ENCODE assay signal across 12 cellular contexts in the genomic region with DNA sequence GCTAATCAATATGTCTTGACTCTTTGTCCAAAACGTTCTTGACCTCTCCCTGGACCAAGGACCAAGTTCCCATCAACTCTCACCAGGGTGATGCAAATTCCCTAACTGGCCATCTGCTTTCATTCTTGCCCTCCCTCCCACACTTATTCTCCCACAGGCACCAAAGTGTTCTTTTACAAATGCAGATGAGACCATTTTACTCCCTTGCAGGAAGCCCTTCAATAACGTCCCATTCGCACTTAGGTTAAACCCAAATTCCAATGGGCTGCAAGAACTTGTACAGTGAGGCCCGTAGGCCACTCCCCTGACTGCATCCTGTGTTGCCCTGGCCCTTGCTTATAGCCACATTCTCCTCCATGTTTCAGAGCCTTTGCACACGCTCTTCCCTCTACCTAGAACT.
"Had no signal": no experiment of that assay in that cellular context is flagged by ENCODE, and none has a peak within 500 bp of the region (broad histone marks: within the 10 kb centered on the region; RNA-seq: fewer than 3 reads in every experiment).

No MANE protein-coding gene starts in this region.

- H3K4me3 ChIP-seq: dorsolateral prefrontal cortex, heart left ventricle, lung, tibial artery had no signal

- DNase-seq: activated CD4-positive, alpha-beta T cell treated with anti-CD3 and anti-CD28 coated beads for 36 hours; activated CD4-positive, alpha-beta T cell treated with anti-CD3 and anti-CD28 coated beads, Interleukin-2, amount 50 U/mL, for 48 hours; activated gamma-delta T cell treated with Interleukin-2 at 50 U/mL for 16 hours; dorsolateral prefrontal cortex; erythroblast; foreskin melanocyte; heart left ventricle; occipital lobe; stimulated activated CD8-positive, alpha-beta memory T cell treated with anti-CD3 and anti-CD28 coated beads, Interleukin-4, amount 100 ng/mL, for 48 hours; stimulated activated naive CD4-positive, alpha-beta T cell; tibial artery had no signal

- H3K27me3 ChIP-seq: dorsolateral prefrontal cortex, heart left ventricle, tibial artery had no signal

- H3K9me3 ChIP-seq: heart left ventricle, tibial artery had no signal

- H3K27ac ChIP-seq: dorsolateral prefrontal cortex, heart left ventricle, tibial artery had no signal
